In genomic region chr7:78151229-78151628, GRCh38 we compare ENCODE assay signal across 14 cellular contexts.
DNase-seq lines count a peak whose midpoint lies in the region; ATAC-seq and TF ChIP-seq lines count a peak whose summit lies in the region.
"Had no signal": no experiment of that assay in that cellular context is flagged by ENCODE, and none has a peak within 500 bp of the region (broad histone marks: within the 10 kb centered on the region; RNA-seq: fewer than 3 reads in every experiment).

No MANE protein-coding gene starts in this region.

- H3K27me3 Mint-ChIP-seq in GM23338 (ENCODE audit: insufficient read depth, low read depth, poor library complexity) = peaks cover 4% of the 10 kb centered on the region

- H3K36me3 ChIP-seq in adrenal gland (replicated peaks in 1 of 2) (no peaks in the 10 kb centered on the region), left lung (no peaks in the 10 kb centered on the region), GM23338 (ENCODE audit: insufficient read depth) (no peaks in the 10 kb centered on the region)
- no peaks in the 10 kb centered on the region for H3K36me3 ChIP-seq in effector memory CD4-positive, alpha-beta T cell (ENCODE audit: control insufficient read depth, insufficient read depth, low read length)
- H3K36me3 ChIP-seq: upper lobe of right lung had no signal

- peaks cover 12% of the 10 kb centered on the region for H3K4me1 Mint-ChIP-seq in GM23338
- H3K4me1 Mint-ChIP-seq: T-cell had no signal

- peaks cover 13% of the 10 kb centered on the region; the same call in 1 of the 2 replicates for H3K9me2 ChIP-seq in GM23338 (ENCODE audit: insufficient read depth)

- H3K4me3 ChIP-seq in adrenal gland = no peak overlapping the region
- no peak overlapping the region for H3K4me3 ChIP-seq in left lung
- H3K4me3 ChIP-seq in effector memory CD4-positive, alpha-beta T cell (ENCODE audit: insufficient read depth, low read depth, low read length, poor library complexity, severe bottlenecking) = no peak overlapping the region
- H3K4me3 ChIP-seq in GM23338 = no peak overlapping the region
- H3K4me3 ChIP-seq: upper lobe of right lung had no signal

- no peak overlapping the region for H2AFZ ChIP-seq in GM23338

- H3K27me3 ChIP-seq in adrenal gland (no peaks in the 10 kb centered on the region), left lung (no peaks in the 10 kb centered on the region), GM23338 (ENCODE audit: insufficient read depth) (no peaks in the 10 kb centered on the region)
- H3K27me3 ChIP-seq in effector memory CD4-positive, alpha-beta T cell (replicated peaks; ENCODE audit: control insufficient read depth, insufficient read depth, low read length, poor library complexity, severe bottlenecking) = no peaks in the 10 kb centered on the region
- H3K27me3 ChIP-seq: upper lobe of right lung had no signal

- no peaks in the 10 kb centered on the region for H3K79me2 ChIP-seq in GM23338 (replicated peaks; ENCODE audit: insufficient read depth)

- DNase-seq in AG20443 (ENCODE audit: low spot score) (peak; percentile 61), LHCN-M2 (ENCODE audit: low read depth) (peak; percentile 80), adrenal gland (peak in 5 of 7 donors; percentile 13 to 31 (median 24)), left lung (no peak), GM23338 (ENCODE audit: low spot score) (no peak), T-helper 2 cell (no peak)
- no peak for DNase-seq in effector memory CD4-positive, alpha-beta T cell
- DNase-seq: activated CD4-positive, alpha-beta T cell treated with anti-CD3 and anti-CD28 coated beads, Interleukin-2, amount 50 U/mL, for 4 hours; activated naive CD4-positive, alpha-beta T cell; CD4-positive, alpha-beta T cell; dermis blood vessel endothelial cell; T-cell; upper lobe of right lung had no signal

- H3K9me3 Mint-ChIP-seq in GM23338 = no peaks in the 10 kb centered on the region
- H3K9me3 Mint-ChIP-seq: CD4-positive, alpha-beta T cell; T-cell had no signal

- H3K27ac ChIP-seq in adrenal gland (peak overlapping the region in 1 of 5 donors; percentile 23), left lung (no peak overlapping the region), GM23338 (ENCODE audit: low read depth) (no peak overlapping the region)
- no peak overlapping the region for H3K27ac ChIP-seq in effector memory CD4-positive, alpha-beta T cell (ENCODE audit: insufficient read depth, low read length, poor library complexity, severe bottlenecking)
- H3K27ac ChIP-seq: upper lobe of right lung had no signal

- TF ChIP-seq CTCF in adrenal gland (IDR thresholded peaks at IDR 0.05) (no peak), left lung (IDR thresholded peaks at IDR 0.05) (no peak), GM23338 (conservative IDR thresholded peaks at IDR 0.05; ENCODE audit: low read depth in 2 of 2) (no peak)

- H3K9me3 ChIP-seq in adrenal gland (replicated peaks in 1 of 3) = no peaks in the 10 kb centered on the region
- H3K9me3 ChIP-seq in left lung = no peaks in the 10 kb centered on the region
- no peaks in the 10 kb centered on the region for H3K9me3 ChIP-seq in effector memory CD4-positive, alpha-beta T cell (ENCODE audit: control insufficient read depth, low read length)
- H3K9me3 ChIP-seq: upper lobe of right lung had no signal

- intact Hi-C loops in adrenal gland (cut with DNase I) (no loop called here), left lung (cut with DNase I) (no loop called here)

- no peaks in the 10 kb centered on the region for H3K36me3 Mint-ChIP-seq in GM23338 (ENCODE audit: low read depth)
- H3K36me3 Mint-ChIP-seq: T-cell had no signal

- H3K27ac Mint-ChIP-seq in GM23338 = no peak overlapping the region
- H3K27ac Mint-ChIP-seq: CD4-positive, alpha-beta T cell; T-cell had no signal

- no peaks in the 10 kb centered on the region for H3F3A ChIP-seq in GM23338 (replicated peaks; ENCODE audit: low read depth)

- H3K4me2 ChIP-seq in GM23338 = no peak overlapping the region

- H3K4me3 Mint-ChIP-seq in GM23338 = no peak overlapping the region
- H3K4me3 Mint-ChIP-seq: CD4-positive, alpha-beta T cell; T-cell had no signal

- peak; percentile 64 for ATAC-seq in left lung
- ATAC-seq in GM23338 = no peak
- no peak for ATAC-seq in HG03520 (IDR thresholded peaks at IDR 0.05; ENCODE audit: unreplicated experiment)
- ATAC-seq: T-cell, upper lobe of right lung had no signal

- H4K20me1 ChIP-seq in GM23338 (replicated peaks; ENCODE audit: insufficient read depth) = no peaks in the 10 kb centered on the region

- WGBS in adrenal gland, 4 donors = 46 to 70% (median 51%) methylated on average over 3 of the region's 3 CpGs

- peaks cover 18 to 23% of the 10 kb centered on the region in 2 donors for H3K4me1 ChIP-seq in adrenal gland (replicated peaks in 1 of 2)
- no peaks in the 10 kb centered on the region for H3K4me1 ChIP-seq in left lung
- no peaks in the 10 kb centered on the region for H3K4me1 ChIP-seq in effector memory CD4-positive, alpha-beta T cell (ENCODE audit: control insufficient read depth, insufficient read depth, low read length, poor library complexity, severe bottlenecking)
- peaks cover 4% of the 10 kb centered on the region for H3K4me1 ChIP-seq in GM23338 (ENCODE audit: insufficient read depth)

- no peak for TF ChIP-seq POLR2A in adrenal gland (IDR thresholded peaks at IDR 0.05)

TF ChIP-seq in GM23338, 12 proteins besides CTCF, POLR2A, EP300 and RAD21 (continues in another document):
- TF ChIP-seq REST (IDR thresholded peaks at IDR 0.05; ENCODE audit: unreplicated experiment) = no peak

Comparison
In these comparisons a context has a peak if more than half of its experiments do, and no peak if none do; other contexts are left out.
1. DNase-seq: peak in AG20443 (single experiment), LHCN-M2 (single experiment) and adrenal gland (5 of 7); none in left lung (0 of 2), effector memory CD4-positive, alpha-beta T cell (0 of 3), GM23338 (single experiment) and T-helper 2 cell (0 of 5).